9 cellular contexts compared by ENCODE assay signal in the genomic region with DNA sequence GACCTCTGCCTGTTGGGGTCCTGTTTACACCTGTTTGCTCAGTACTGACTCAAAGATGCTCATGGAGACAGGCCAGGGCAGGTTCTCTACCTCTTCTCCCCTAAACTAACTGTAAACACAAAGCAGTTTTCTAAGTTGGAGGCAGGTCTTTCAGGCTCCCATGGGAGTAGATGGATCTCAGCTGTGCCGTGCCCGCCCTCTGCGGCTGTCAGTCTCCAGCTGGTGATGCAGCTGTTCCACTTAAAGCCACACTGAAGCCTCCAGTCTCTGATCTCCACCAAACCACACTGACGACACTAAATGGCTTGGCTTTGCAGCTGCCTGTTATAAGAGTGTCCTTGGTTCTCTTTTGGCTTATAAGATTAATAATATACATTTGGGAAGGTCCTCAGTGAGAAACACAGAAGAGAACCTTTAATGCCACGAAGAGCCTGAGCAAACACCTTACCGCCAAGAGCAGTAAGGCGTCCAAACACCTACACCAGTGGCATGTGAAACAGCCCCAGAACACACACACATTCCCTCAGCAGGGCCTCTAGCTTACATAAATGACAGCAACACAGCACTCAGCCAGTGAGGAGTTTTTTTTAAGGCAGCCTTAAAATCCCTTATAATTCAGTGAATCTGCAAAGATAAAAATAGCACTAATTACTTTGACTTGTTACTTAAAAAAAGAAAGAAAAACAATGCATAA.
DNase-seq lines count a peak whose midpoint lies in the region; ATAC-seq, FAIRE-seq and TF ChIP-seq lines count a peak whose summit lies in the region.
"Had no signal": no experiment of that assay in that cellular context is flagged by ENCODE, and none has a peak within 500 bp of the region (broad histone marks: within the 10 kb centered on the region; RNA-seq: fewer than 3 reads in every experiment).

No MANE protein-coding gene starts in this region.

- H3K9me3 ChIP-seq in Peyer's patch, result no peaks in the 10 kb centered on the region

- no peak overlapping the region for H3K4me3 ChIP-seq in Peyer's patch
- H3K4me3 ChIP-seq: lung had no signal

- peaks cover 7 to 16% of the 10 kb centered on the region in 2 donors for H3K36me3 Mint-ChIP-seq in stimulated activated naive B cell treated with anti-CD40 and anti-IgM and Interleukin-4, amounts not matched to agents 10 μg/mL and 1 μg/mL and 100 μg/mL, for 72 hours

- no peak for TF ChIP-seq CTCF in Peyer's patch (IDR thresholded peaks at IDR 0.05)

- H3K27me3 ChIP-seq in Peyer's patch, result no peaks in the 10 kb centered on the region

- peaks cover 0 to 11% (median 0%) of the 10 kb centered on the region in 3 donors for H3K36me3 ChIP-seq in Peyer's patch

- ATAC-seq in HG03135 (IDR thresholded peaks at IDR 0.05; ENCODE audit: unreplicated experiment), result peak; percentile 79
- peak; percentile 90 to 93 for ATAC-seq in stimulated activated naive B cell treated with anti-CD40 and anti-IgM and Interleukin-4, amounts not matched to agents 10 μg/mL and 1 μg/mL and 100 μg/mL, for 72 hours (replicated peaks)

- no peaks in the 10 kb centered on the region for H3K27me3 Mint-ChIP-seq in stimulated activated naive B cell treated with anti-CD40 and anti-IgM and Interleukin-4, amounts not matched to agents 10 μg/mL and 1 μg/mL and 100 μg/mL, for 72 hours

- peak overlapping the region; percentile 33 to 55 for H3K4me3 Mint-ChIP-seq in stimulated activated naive B cell treated with anti-CD40 and anti-IgM and Interleukin-4, amounts not matched to agents 10 μg/mL and 1 μg/mL and 100 μg/mL, for 72 hours

- DNase-seq in DMS79 (lab: John Stamatoyannopoulos, UW) (peak; percentile 62), GM19239 (ENCODE audit: insufficient read length, low spot score) (peak; percentile 54), Peyer's patch (peak in 2 of 3 donors; percentile 57 to 73), glomerular visceral epithelial cell (ENCODE audit: extremely low spot score) (no peak), SIG-M5 treated with dmso at 0.1 percent for 504 hours (lab: John Stamatoyannopoulos, UW; ENCODE audit: unreplicated experiment) (no peak), activated gamma-delta T cell treated with Interleukin-2 at 50 U/mL for 16 hours (no peak)
- peak; percentile 84 for DNase-seq in stimulated activated naive B cell treated with anti-CD40 and anti-IgM and Interleukin-4, amounts not matched to agents 10 μg/mL and 1 μg/mL and 100 μg/mL, for 72 hours

- peaks cover 54 to 75% of the 10 kb centered on the region in 2 donors for H3K4me1 Mint-ChIP-seq in stimulated activated naive B cell treated with anti-CD40 and anti-IgM and Interleukin-4, amounts not matched to agents 10 μg/mL and 1 μg/mL and 100 μg/mL, for 72 hours

- no peak overlapping the region for H3K27ac ChIP-seq in Peyer's patch

- peak; percentile 100 for FAIRE-seq in GM19239 (lab: Jason Lieb, UNC)

- TF ChIP-seq POLR2A in Peyer's patch (IDR thresholded peaks at IDR 0.05), result no peak

- H3K27ac Mint-ChIP-seq in stimulated activated naive B cell treated with anti-CD40 and anti-IgM and Interleukin-4, amounts not matched to agents 10 μg/mL and 1 μg/mL and 100 μg/mL, for 72 hours, result peak overlapping the region; percentile 92

- no peaks in the 10 kb centered on the region for H3K9me3 Mint-ChIP-seq in stimulated activated naive B cell treated with anti-CD40 and anti-IgM and Interleukin-4, amounts not matched to agents 10 μg/mL and 1 μg/mL and 100 μg/mL, for 72 hours

- no peaks in the 10 kb centered on the region for H3K4me1 ChIP-seq in Peyer's patch

Comparison
In these comparisons a context has a peak if more than half of its experiments do, and no peak if none do; other contexts are left out.
1. DNase-seq: peak in DMS79 (single experiment), GM19239 (single experiment), Peyer's patch (2 of 3) and stimulated activated naive B cell treated with anti-CD40 and anti-IgM and Interleukin-4, amounts not matched to agents 10 μg/mL and 1 μg/mL and 100 μg/mL, for 72 hours (single experiment); none in glomerular visceral epithelial cell (single experiment), SIG-M5 treated with dmso at 0.1 percent for 504 hours (single experiment) and activated gamma-delta T cell treated with Interleukin-2 at 50 U/mL for 16 hours (single experiment).